In the genomic region with DNA sequence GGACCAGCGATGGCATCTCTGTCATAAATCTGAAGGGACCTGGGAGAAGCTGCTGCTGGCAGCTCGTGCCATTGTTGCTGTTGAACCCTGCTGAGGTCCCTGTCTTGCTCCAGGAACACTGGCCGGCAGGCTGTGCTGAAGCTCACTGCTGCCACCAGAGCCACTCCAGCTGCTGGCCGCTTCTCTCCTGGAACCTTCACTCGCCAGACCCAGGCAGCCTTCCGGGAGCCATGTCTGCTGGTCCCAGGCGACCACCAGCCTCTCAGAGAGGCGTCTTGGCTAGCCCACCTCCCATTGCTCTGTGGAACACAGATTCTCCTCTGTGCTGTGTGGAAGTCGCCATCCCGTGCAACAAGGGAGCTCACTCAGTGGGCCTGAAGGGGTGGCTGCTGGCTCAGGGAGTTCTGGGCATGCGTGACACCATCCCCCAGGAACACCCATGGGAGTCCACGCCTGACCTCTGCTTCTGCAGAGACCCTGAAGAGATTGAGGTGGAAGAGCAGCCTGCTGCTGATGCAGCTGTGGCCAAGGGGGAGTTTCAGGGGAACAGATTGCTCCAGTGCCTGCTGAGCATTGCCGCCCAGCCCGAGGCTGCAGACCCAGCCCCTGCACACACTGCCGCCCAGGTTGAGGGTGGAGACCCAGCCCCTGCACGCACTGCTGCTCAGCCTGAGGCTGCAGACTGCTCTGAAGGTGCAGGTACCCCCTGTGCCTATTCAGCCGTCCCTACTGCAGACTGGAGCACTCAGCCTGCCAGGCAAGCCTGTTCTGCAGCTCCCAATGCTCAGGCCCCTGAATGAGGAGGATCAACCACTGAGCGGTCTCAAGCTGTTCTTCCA, we compare ENCODE assay signal across 31 cellular contexts. TPM values are rescaled to one million over a fixed set of nuclear protein-coding genes. Genes with fewer than 3 reads are reported as not detected.
DNase-seq lines count a peak whose midpoint lies in the region; ATAC-seq, FAIRE-seq and TF ChIP-seq lines count a peak whose summit lies in the region.
"Had no signal": no experiment of that assay in that cellular context is flagged by ENCODE, and none has a peak within 500 bp of the region (broad histone marks: within the 10 kb centered on the region; RNA-seq: fewer than 3 reads in every experiment).

No MANE protein-coding gene starts in this region.

- no peak for DNase-seq in GM18507 (ENCODE audit: extremely low spot score, insufficient read length, low read depth)
- DNase-seq in neuronal stem cell (ENCODE audit: low spot score), result no peak
- DNase-seq in Kasumi-1 (lab: John Stamatoyannopoulos, UW), result no peak
- no peak for DNase-seq in iPS-NIHi11 (ENCODE audit: low spot score)
- DNase-seq in kidney, result no peak
- no peak for DNase-seq in germinal center (ENCODE audit: low spot score)
- DNase-seq: activated CD4-positive, alpha-beta T cell treated with anti-CD3 and anti-CD28 coated beads for 48 hours; activated naive CD4-positive, alpha-beta T cell treated with anti-CD3 and anti-CD28 coated beads for 36 hours; activated T-cell treated with anti-CD3 and anti-CD28 coated beads, Interleukin-2, amount 50 U/mL, for 72 hours; amygdala; CD4-positive, alpha-beta T cell; foreskin keratinocyte; hypothalamus; islet precursor cell; lower lobe of right lung; NCI-H1048; NCI-H2029; NCI-H446; OCI-M1; SIG-M5; stimulated activated CD4-positive, alpha-beta T cell treated with anti-CD3 and anti-CD28 coated beads, Interleukin-2, amount 100 ng/mL, for 24 hours; stimulated activated naive B cell treated with anti-CD40 and anti-IgM and Interleukin-4, amounts not matched to agents 10 μg/mL and 1 μg/mL and 100 μg/mL, for 72 hours; T-helper 17 cell had no signal

- H2BK15ac ChIP-seq in neuronal stem cell (ENCODE audit: low read length), result no peak overlapping the region

- FAIRE-seq in GM18507 (lab: Jason Lieb, UNC) (peak; percentile 35), kidney (lab: Jason Lieb, UNC) (no peak)
- FAIRE-seq: endothelial cell of umbilical vein had no signal

- H3K23ac ChIP-seq in neuronal stem cell (ENCODE audit: low read depth, low read length, poor library complexity), result peak overlapping the region; percentile 59

- H2AFZ ChIP-seq in SU-DHL-6 (ENCODE audit: low read depth, low read length, severe bottlenecking), result no peak overlapping the region
- no peak overlapping the region for H2AFZ ChIP-seq in neuronal stem cell (ENCODE audit: low read length)

- no peaks in the 10 kb centered on the region for H3K9me3 ChIP-seq in SU-DHL-6 (ENCODE audit: insufficient read depth, low read length)
- H3K9me3 ChIP-seq in neuronal stem cell (replicated peaks in 1 of 2; ENCODE audit: control insufficient read depth in 2 of 2, insufficient read depth in 1 of 2, low read depth in 1 of 2, low read length in 2 of 2), result peaks cover 0 to 7% of the 10 kb centered on the region in 2 donors
- no peaks in the 10 kb centered on the region for H3K9me3 ChIP-seq in kidney (ENCODE audit: control insufficient read depth in 1 of 2, low read length in 2 of 2)
- H3K9me3 ChIP-seq: lower lobe of right lung, neutrophil, thoracic aorta had no signal

- WGBS in neuronal stem cell (ENCODE audit: extremely low coverage in 2 of 2, insufficient read length in 2 of 2, insufficient replicate concordance in 1 of 2), 2 donors, result no CpG with 5 or more reads among the region's 18 CpGs

- H3K4me1 ChIP-seq in neuronal stem cell (ENCODE audit: control insufficient read depth in 2 of 2, insufficient read depth in 1 of 2, low read depth in 1 of 2, low read length in 2 of 2), result peaks cover 0 to 2% of the 10 kb centered on the region in 2 donors
- no peaks in the 10 kb centered on the region for H3K4me1 ChIP-seq in kidney (ENCODE audit: control insufficient read depth in 1 of 2, insufficient read depth in 1 of 2, low read depth in 1 of 2, low read length in 2 of 2)
- H3K4me1 ChIP-seq: foreskin keratinocyte, lower lobe of right lung had no signal

- no peak overlapping the region for H4K8ac ChIP-seq in neuronal stem cell (ENCODE audit: low read depth, low read length)

- peak; percentile 37 for ATAC-seq in HG02642 (IDR thresholded peaks at IDR 0.05; ENCODE audit: poor library complexity, unreplicated experiment)
- ATAC-seq: foreskin keratinocyte; HCT116; stimulated activated naive B cell treated with anti-CD40 and anti-IgM and Interleukin-4, amounts not matched to agents 10 μg/mL and 1 μg/mL and 100 μg/mL, for 72 hours; T-helper 17 cell had no signal

- H3K36me3 ChIP-seq in SU-DHL-6 (ENCODE audit: low read length) (no peaks in the 10 kb centered on the region), neuronal stem cell (replicated peaks in 1 of 2; ENCODE audit: control insufficient read depth in 2 of 2, insufficient read depth in 2 of 2, low read length in 2 of 2) (peaks cover 0 to 11% of the 10 kb centered on the region in 2 donors), kidney (ENCODE audit: control insufficient read depth in 1 of 2, insufficient read depth in 2 of 2, low read length in 2 of 2) (peaks cover 16 to 28% of the 10 kb centered on the region in 2 donors)
- H3K36me3 ChIP-seq: neutrophil had no signal

- no peak overlapping the region for H2BK120ac ChIP-seq in neuronal stem cell (ENCODE audit: low read depth, low read length)

- no peak for TF ChIP-seq CTCF in SU-DHL-6 (IDR thresholded peaks at IDR 0.05; ENCODE audit: insufficient read depth, low read length, poor library complexity, severe bottlenecking)
- no peak for TF ChIP-seq CTCF in kidney (IDR thresholded peaks at IDR 0.05; ENCODE audit: borderline replicate concordance, extremely low read depth, insufficient read depth)

- H3K27me3 ChIP-seq in SU-DHL-6 (ENCODE audit: low read length) (no peaks in the 10 kb centered on the region), neuronal stem cell (ENCODE audit: control insufficient read depth in 3 of 3, insufficient read depth in 3 of 3, low read depth in 1 of 3, low read length in 3 of 3) (peaks cover 0 to 5% (median 0%) of the 10 kb centered on the region in 3 experiments)
- H3K27me3 ChIP-seq: foreskin keratinocyte had no signal

- peak overlapping the region; percentile 47 for H3K14ac ChIP-seq in neuronal stem cell (ENCODE audit: low read length)

- peak overlapping the region; percentile 39 for H2BK5ac ChIP-seq in neuronal stem cell (ENCODE audit: low read length)

- no peak overlapping the region for H2BK12ac ChIP-seq in neuronal stem cell (ENCODE audit: low read length)

- H3K27ac ChIP-seq in SU-DHL-6 (ENCODE audit: low read depth, low read length) (peak overlapping the region; percentile 69), neuronal stem cell (replicated peaks; ENCODE audit: low read length) (no peak overlapping the region), kidney (ENCODE audit: low read depth in 2 of 2, low read length in 2 of 2) (no peak overlapping the region)
- H3K27ac ChIP-seq: foreskin keratinocyte, KMS-11, lower lobe of right lung, neutrophil, skin epidermis, thoracic aorta had no signal

- no peak overlapping the region for H2AK5ac ChIP-seq in neuronal stem cell (ENCODE audit: low read depth, low read length)

- H3K4me3 ChIP-seq in SU-DHL-6 (ENCODE audit: insufficient read depth, low read length, poor library complexity, severe bottlenecking) (no peak overlapping the region), neuronal stem cell (ENCODE audit: low read length in 2 of 2) (no peak overlapping the region), kidney (ENCODE audit: low read length in 2 of 2) (no peak overlapping the region)
- H3K4me3 ChIP-seq: lower lobe of right lung, skin epidermis, thoracic aorta had no signal

- H3F3A ChIP-seq in SU-DHL-6 (ENCODE audit: insufficient read depth), result 0 out of 2 replicates have a peak, but pooled peaks cover 6% of the 10 kb centered on the region

- H3K4ac ChIP-seq in neuronal stem cell (ENCODE audit: low read length), result no peak overlapping the region

- no peak overlapping the region for H4K91ac ChIP-seq in neuronal stem cell (ENCODE audit: low read depth, low read length, poor library complexity)

- no peaks in the 10 kb centered on the region for H3K9me2 ChIP-seq in SU-DHL-6 (replicated peaks; ENCODE audit: insufficient read depth, low read length)

- no peaks in the 10 kb centered on the region for H4K20me1 ChIP-seq in SU-DHL-6 (ENCODE audit: low read depth, low read length)

- H3K79me1 ChIP-seq in neuronal stem cell (ENCODE audit: low read depth, low read length), result peaks cover 2% of the 10 kb centered on the region

- intact Hi-C loops in kidney (cut with DNase I), result no loop called here

- H3K4me2 ChIP-seq in SU-DHL-6 (ENCODE audit: low read depth, low read length, poor library complexity, severe bottlenecking), result peak overlapping the region; percentile 31
- H3K4me2 ChIP-seq in neuronal stem cell (ENCODE audit: insufficient read depth, low read length, poor library complexity, severe bottlenecking), result no peak overlapping the region
- H3K4me2 ChIP-seq: KMS-11 had no signal

- H3K18ac ChIP-seq in neuronal stem cell (ENCODE audit: low read length), result peak overlapping the region; percentile 35

- H3K9ac ChIP-seq in SU-DHL-6 (ENCODE audit: low read length), result peak overlapping the region; percentile 21; the same call in 1 of the 2 replicates
- peak overlapping the region; percentile 56 for H3K9ac ChIP-seq in neuronal stem cell (ENCODE audit: low read depth, low read length, poor library complexity)
- H3K9ac ChIP-seq in kidney (ENCODE audit: low read length in 2 of 2), result no peak overlapping the region
- H3K9ac ChIP-seq: KMS-11 had no signal

- no peaks in the 10 kb centered on the region for H3K79me2 ChIP-seq in SU-DHL-6 (ENCODE audit: insufficient read depth, low read length)

RNA-seq across cellular contexts. Expression of gene CYP4V2, which starts 33.1 kb away (rescaled TPM):
- 0.99 TPM for polyA plus RNA-seq in neuronal stem cell (2013, experiment 1 of 2)
- 1.2 TPM for polyA plus RNA-seq in neuronal stem cell (2013, experiment 2 of 2)
- total RNA-seq in kidney, result 69.8 TPM
- 29.5 TPM for polyA plus RNA-seq in kidney (ENCODE audit: insufficient read depth, low read depth, low replicate concordance)

RNA-seq across cellular contexts. Expression of gene FAM149A, which starts 53.7 kb away (rescaled TPM):
- polyA plus RNA-seq in neuronal stem cell (2013, experiment 1 of 2), result 11.1 TPM
- 9.5 TPM for polyA plus RNA-seq in neuronal stem cell (2013, experiment 2 of 2)
- 37.8 TPM for total RNA-seq in kidney
- polyA plus RNA-seq in kidney (ENCODE audit: insufficient read depth, low read depth, low replicate concordance), result 32.4 TPM

Comparison
In these comparisons a context has a peak if more than half of its experiments do, and no peak if none do; other contexts are left out.
1. H3K9ac ChIP-seq: peak in SU-DHL-6 (single experiment) and neuronal stem cell (single experiment); none in kidney (0 of 2).